18 cellular contexts compared by ENCODE assay signal in the genomic region with DNA sequence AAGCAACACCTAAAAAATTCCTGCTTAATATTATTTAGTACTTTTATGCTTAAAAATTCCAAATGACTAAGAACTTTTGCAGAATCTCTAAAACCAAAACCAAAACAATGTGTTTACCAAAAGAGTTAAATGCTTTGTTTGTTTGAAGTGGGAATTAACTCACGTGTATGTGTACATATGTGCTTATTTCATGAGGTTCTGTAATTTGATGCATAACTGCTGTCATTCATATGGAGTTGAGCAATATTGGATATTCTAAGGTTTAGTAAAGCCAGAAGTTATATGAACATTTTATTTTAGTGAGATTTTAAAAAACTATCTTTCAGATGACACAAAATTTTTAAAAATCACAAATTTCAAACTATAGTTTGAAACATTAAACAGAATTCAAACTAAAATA.
"Had no signal": no experiment of that assay in that cellular context is flagged by ENCODE, and none has a peak within 500 bp of the region (broad histone marks: within the 10 kb centered on the region; RNA-seq: fewer than 3 reads in every experiment).

No MANE protein-coding gene starts in this region.

- H3K27ac Mint-ChIP-seq: activated naive CD4-positive, alpha-beta T cell treated with anti-CD3 and anti-CD28 coated beads for 36 hours had no signal

- FAIRE-seq: urothelium cell line had no signal

- H3K27me3 Mint-ChIP-seq: T-cell had no signal

- DNase-seq: activated CD4-positive, alpha-beta T cell treated with anti-CD3 and anti-CD28 coated beads, Interleukin-2, amount 50 U/mL, for 1 hour; activated CD8-positive, alpha-beta memory T cell treated with anti-CD3 and anti-CD28 coated beads for 24 hours; activated naive CD4-positive, alpha-beta T cell treated with anti-CD3 and anti-CD28 coated beads for 36 hours; adrenal gland; caudate nucleus; effector CD8-positive, alpha-beta T cell; hypothalamus; kidney glomerular epithelial cell; left ventricle myocardium superior; mesendoderm; occipital lobe; right cardiac atrium; SK-N-SH; T-cell; T-helper 9 cell had no signal

- H3K9me3 ChIP-seq: adrenal gland, SK-N-SH had no signal

- H3K9me2 ChIP-seq: SK-N-SH had no signal

- H3K27ac ChIP-seq: adrenal gland, coronary artery had no signal

- H3K4me3 ChIP-seq: adrenal gland, coronary artery had no signal

- H3K4me2 ChIP-seq: SK-N-SH had no signal

- H3K4me3 Mint-ChIP-seq: activated naive CD4-positive, alpha-beta T cell treated with anti-CD3 and anti-CD28 coated beads for 36 hours; nephron; T-cell had no signal

- H3K4me1 ChIP-seq: adrenal gland had no signal

- H3K9me3 Mint-ChIP-seq: activated naive CD4-positive, alpha-beta T cell treated with anti-CD3 and anti-CD28 coated beads for 36 hours; nephron; T-cell had no signal

- H3K27me3 ChIP-seq: adrenal gland had no signal

- H3K36me3 ChIP-seq: adrenal gland had no signal
